ENCODE assay signal across 8 cellular contexts in the genomic region with DNA sequence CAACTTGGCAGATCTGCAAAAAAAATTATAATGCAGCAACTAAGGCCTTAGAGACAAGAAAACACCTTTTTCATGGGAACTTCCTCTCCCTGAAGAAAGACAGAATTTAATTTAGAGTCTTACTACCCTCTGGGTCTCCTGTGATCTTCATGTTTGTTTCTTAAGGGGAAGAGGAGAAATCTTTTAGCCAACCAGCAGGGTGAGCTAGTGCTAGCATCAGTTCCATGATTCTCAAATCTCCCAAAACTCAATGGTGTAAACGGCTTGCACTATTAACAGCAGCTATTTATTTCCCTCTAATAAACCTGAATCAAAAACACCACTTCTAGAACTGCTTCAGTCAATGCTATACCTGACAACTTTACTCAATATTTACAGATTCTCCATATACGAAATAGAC. TPM values are rescaled to one million over a fixed set of nuclear protein-coding genes. Genes with fewer than 3 reads are reported as not detected.
DNase-seq lines count a peak whose midpoint lies in the region; TF ChIP-seq lines count a peak whose summit lies in the region.

No MANE protein-coding gene starts in this region.

- H3K4me3 ChIP-seq in GM06990 (replicated peaks; ENCODE audit: low read depth, low read length) (no peak overlapping the region), SJCRH30 (no peak overlapping the region)

- H3K4me1 ChIP-seq in SJCRH30: peaks cover 19% of the 10 kb centered on the region

- in situ Hi-C loops in SK-MEL-5 (cut with HindIII; ENCODE audit: low pct_unique_long_range_greater_than_20kb, low sequenced_read_pairs): no loop called here

- H3K27ac ChIP-seq in 22Rv1: no peak overlapping the region
- no peak overlapping the region for H3K27ac ChIP-seq in SJCRH30

- peak; percentile 58 for TF ChIP-seq CTCF in 22Rv1 (IDR thresholded peaks at IDR 0.05)
- peak; percentile 62 for TF ChIP-seq CTCF in GM06990 (IDR thresholded peaks at IDR 0.05; ENCODE audit: insufficient read depth, low read length, poor library complexity, severe bottlenecking)

- no peaks in the 10 kb centered on the region for H3K9me3 ChIP-seq in SJCRH30 (replicated peaks)

- DNase-seq in GM06990 (ENCODE audit: extremely low read depth, insufficient read length) (no peak), SK-MEL-5 (ENCODE audit: low read depth, low spot score) (peak; percentile 63), fibroblast of peridontal ligament (ENCODE audit: extremely low read depth) (peak; percentile 23), NK-92 (lab: John Stamatoyannopoulos, UW; ENCODE audit: unreplicated experiment) (no peak), UCSD-AML1 (lab: John Stamatoyannopoulos, UW; ENCODE audit: unreplicated experiment) (no peak), GDM1 (lab: John Stamatoyannopoulos, UW) (no peak), SJCRH30 (no peak)

- H3K27me3 ChIP-seq in GM06990 (replicated peaks; ENCODE audit: control insufficient read depth, insufficient read depth, low read length) (no peaks in the 10 kb centered on the region), SJCRH30 (no peaks in the 10 kb centered on the region)

- H3K36me3 ChIP-seq in GM06990 (ENCODE audit: control insufficient read depth, insufficient read depth, low read length) (no peaks in the 10 kb centered on the region), SJCRH30 (peaks cover 50% of the 10 kb centered on the region)

RNA-seq across cellular contexts. Expression of gene ZNF644, which starts 3.8 kb away (rescaled TPM):
- total RNA-seq in SK-MEL-5 (2014; rRNA removed; shearing (Covaris generic)): 54.7 and 58.5 TPM in 2 replicates
- polyA plus RNA-seq in SK-MEL-5 (2015; cell fraction: cytosol; rRNA removed): 20.3 and 22.3 TPM in 2 replicates
- polyA plus RNA-seq in SK-MEL-5 (2015; cell fraction: nucleus; rRNA removed): 35.6 and 45.5 TPM in 2 replicates
- 71.5 and 86.4 TPM in 2 replicates for total RNA-seq in SJCRH30 (2014; rRNA removed; shearing (Covaris generic))

Comparison
In these comparisons a context has a peak if more than half of its experiments do, and no peak if none do; other contexts are left out.
1. DNase-seq: peak in SK-MEL-5 (single experiment) and fibroblast of peridontal ligament (single experiment); none in GM06990 (single experiment), NK-92 (single experiment), UCSD-AML1 (single experiment), GDM1 (single experiment) and SJCRH30 (0 of 2).